ENCODE assay signal across 16 cellular contexts in the genomic region with DNA sequence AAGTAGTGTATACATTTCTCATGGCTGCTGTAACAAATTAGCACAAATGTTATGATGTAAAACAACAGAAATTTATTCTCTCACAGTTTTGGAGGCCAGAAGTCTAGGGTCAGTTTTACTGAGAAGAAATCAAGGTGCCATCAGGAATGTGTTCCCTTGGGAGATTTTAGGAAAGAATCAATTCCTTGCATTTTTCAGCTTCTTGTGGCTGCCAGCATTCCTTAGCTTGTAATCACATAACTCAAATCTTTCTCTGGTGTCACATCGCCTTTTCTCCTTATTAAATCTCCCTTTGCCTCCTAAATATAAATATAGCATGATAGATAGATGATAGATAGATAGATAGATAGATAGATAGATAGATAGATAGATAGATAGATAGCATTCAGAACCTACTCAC.
DNase-seq lines count a peak whose midpoint lies in the region; ATAC-seq and TF ChIP-seq lines count a peak whose summit lies in the region.
"Had no signal": no experiment of that assay in that cellular context is flagged by ENCODE, and none has a peak within 500 bp of the region (broad histone marks: within the 10 kb centered on the region; RNA-seq: fewer than 3 reads in every experiment).

No MANE protein-coding gene starts in this region.

- no peak overlapping the region for H3K4me2 ChIP-seq in GM23338
- no peak overlapping the region for H3K4me2 ChIP-seq in PC-9

- H3K9me2 ChIP-seq in GM23338 (ENCODE audit: insufficient read depth): no peaks in the 10 kb centered on the region
- no peaks in the 10 kb centered on the region for H3K9me2 ChIP-seq in PC-9 (ENCODE audit: insufficient read depth)

- 0 out of 2 replicates have a peak, but pooled peaks cover 7% of the 10 kb centered on the region for H3K9me3 ChIP-seq in PC-9 (ENCODE audit: insufficient read depth, low read depth)

- TF ChIP-seq CTCF in GM23338 (conservative IDR thresholded peaks at IDR 0.05; ENCODE audit: low read depth in 2 of 2): no peak
- TF ChIP-seq CTCF in PC-9 (conservative IDR thresholded peaks at IDR 0.05): no peak
- TF ChIP-seq CTCF in fibroblast of pulmonary artery (IDR thresholded peaks at IDR 0.05; ENCODE audit: low read length, missing control alignments): no peak

- H3K27ac Mint-ChIP-seq in GM23338: no peak overlapping the region

- intact Hi-C loops in PC-9 (cut with micrococcal nuclease; ENCODE audit: unreplicated experiment): no loop called here

- H3K27me3 ChIP-seq in GM23338 (ENCODE audit: insufficient read depth) (no peaks in the 10 kb centered on the region), PC-9 (ENCODE audit: insufficient read depth, low read depth) (no peaks in the 10 kb centered on the region)

- H2AFZ ChIP-seq in GM23338: no peak overlapping the region
- no peak overlapping the region for H2AFZ ChIP-seq in PC-9

- no peaks in the 10 kb centered on the region for H3K79me2 ChIP-seq in GM23338 (replicated peaks; ENCODE audit: insufficient read depth)
- H3K79me2 ChIP-seq in PC-9 (ENCODE audit: low read depth): no peaks in the 10 kb centered on the region

- H3K4me3 ChIP-seq in GM23338 (no peak overlapping the region), PC-9 (no peak overlapping the region), fibroblast of pulmonary artery (replicated peaks; ENCODE audit: low read depth, low read length) (no peak overlapping the region)
- H3K4me3 ChIP-seq: K562, SK-N-MC had no signal

- no TSS peak for BruUV-seq in PC-9 (replicated peaks; lab: Mats Ljungman, UMichigan)

- H3K4me3 Mint-ChIP-seq in GM23338: no peak overlapping the region
- H3K4me3 Mint-ChIP-seq: H9 had no signal

- no peak overlapping the region for H3K27ac ChIP-seq in GM23338 (ENCODE audit: low read depth)
- H3K27ac ChIP-seq in PC-9: 0 out of 2 replicates have a peak overlapping the region, but pooled peaks have one; percentile 11
- H3K27ac ChIP-seq: SK-N-MC had no signal

- H3K36me3 ChIP-seq in GM23338 (ENCODE audit: insufficient read depth) (no peaks in the 10 kb centered on the region), PC-9 (ENCODE audit: low read depth) (no peaks in the 10 kb centered on the region)

- DNase-seq in GM23338 (ENCODE audit: low spot score) (peak; percentile 28), PC-9 (no peak), fibroblast of pulmonary artery (ENCODE audit: low read depth) (peak; percentile 22), non-pigmented ciliary epithelial cell (ENCODE audit: low read depth) (peak; percentile 3), NCI-H1436 (lab: John Stamatoyannopoulos, UW) (no peak), DMS153 (lab: John Stamatoyannopoulos, UW) (no peak), SK-N-DZ (ENCODE audit: low spot score) (no peak)
- DNase-seq: COR-L47, H9, NCI-H1694, NCI-H524 had no signal

- H3F3A ChIP-seq in GM23338 (replicated peaks; ENCODE audit: low read depth) (no peaks in the 10 kb centered on the region), PC-9 (ENCODE audit: insufficient read depth, low read depth) (no peaks in the 10 kb centered on the region)

- no peaks in the 10 kb centered on the region for H3K4me1 Mint-ChIP-seq in GM23338

- H4K20me1 ChIP-seq in GM23338 (replicated peaks; ENCODE audit: insufficient read depth) (no peaks in the 10 kb centered on the region), PC-9 (ENCODE audit: insufficient read depth) (no peaks in the 10 kb centered on the region)

- ATAC-seq in GM23338: no peak
- ATAC-seq in HG03159 (IDR thresholded peaks at IDR 0.05; ENCODE audit: unreplicated experiment): no peak
- ATAC-seq: K562, Panc1, Right ventricle myocardium inferior had no signal

- no peaks in the 10 kb centered on the region for H3K9me3 Mint-ChIP-seq in GM23338
- H3K9me3 Mint-ChIP-seq: H9 had no signal

- no peaks in the 10 kb centered on the region for H3K36me3 Mint-ChIP-seq in GM23338 (ENCODE audit: low read depth)

- H3K27me3 Mint-ChIP-seq in GM23338 (ENCODE audit: insufficient read depth, low read depth, poor library complexity): no peaks in the 10 kb centered on the region

- CTCF ChIA-PET in PC-9 (lab: Charles Lee): no interaction called here

- no peaks in the 10 kb centered on the region for H3K4me1 ChIP-seq in GM23338 (ENCODE audit: insufficient read depth)
- peaks cover 24% of the 10 kb centered on the region for H3K4me1 ChIP-seq in PC-9 (replicated peaks; ENCODE audit: insufficient read depth)

- POLR2A ChIA-PET in PC-9 (lab: Charles Lee; ENCODE audit: unreplicated experiment): no interaction called here

TF ChIP-seq in GM23338, 12 proteins besides CTCF, POLR2A, EP300 and RAD21 (continues in another document):
- TF ChIP-seq EZH2phosphoT487 (IDR thresholded peaks at IDR 0.05; ENCODE audit: unreplicated experiment) (no peak), ZNF331 (CRISPR knock-in tag; IDR thresholded peaks at IDR 0.05; ENCODE audit: low read depth) (no peak), CREB1 (CRISPR knock-in tag; IDR thresholded peaks at IDR 0.05; ENCODE audit: low read depth) (no peak), ZNF114 (CRISPR knock-in tag; IDR thresholded peaks at IDR 0.05) (no peak), NANOG (IDR thresholded peaks at IDR 0.05; ENCODE audit: borderline replicate concordance) (no peak)
- TF ChIP-seq, protein P1, sequence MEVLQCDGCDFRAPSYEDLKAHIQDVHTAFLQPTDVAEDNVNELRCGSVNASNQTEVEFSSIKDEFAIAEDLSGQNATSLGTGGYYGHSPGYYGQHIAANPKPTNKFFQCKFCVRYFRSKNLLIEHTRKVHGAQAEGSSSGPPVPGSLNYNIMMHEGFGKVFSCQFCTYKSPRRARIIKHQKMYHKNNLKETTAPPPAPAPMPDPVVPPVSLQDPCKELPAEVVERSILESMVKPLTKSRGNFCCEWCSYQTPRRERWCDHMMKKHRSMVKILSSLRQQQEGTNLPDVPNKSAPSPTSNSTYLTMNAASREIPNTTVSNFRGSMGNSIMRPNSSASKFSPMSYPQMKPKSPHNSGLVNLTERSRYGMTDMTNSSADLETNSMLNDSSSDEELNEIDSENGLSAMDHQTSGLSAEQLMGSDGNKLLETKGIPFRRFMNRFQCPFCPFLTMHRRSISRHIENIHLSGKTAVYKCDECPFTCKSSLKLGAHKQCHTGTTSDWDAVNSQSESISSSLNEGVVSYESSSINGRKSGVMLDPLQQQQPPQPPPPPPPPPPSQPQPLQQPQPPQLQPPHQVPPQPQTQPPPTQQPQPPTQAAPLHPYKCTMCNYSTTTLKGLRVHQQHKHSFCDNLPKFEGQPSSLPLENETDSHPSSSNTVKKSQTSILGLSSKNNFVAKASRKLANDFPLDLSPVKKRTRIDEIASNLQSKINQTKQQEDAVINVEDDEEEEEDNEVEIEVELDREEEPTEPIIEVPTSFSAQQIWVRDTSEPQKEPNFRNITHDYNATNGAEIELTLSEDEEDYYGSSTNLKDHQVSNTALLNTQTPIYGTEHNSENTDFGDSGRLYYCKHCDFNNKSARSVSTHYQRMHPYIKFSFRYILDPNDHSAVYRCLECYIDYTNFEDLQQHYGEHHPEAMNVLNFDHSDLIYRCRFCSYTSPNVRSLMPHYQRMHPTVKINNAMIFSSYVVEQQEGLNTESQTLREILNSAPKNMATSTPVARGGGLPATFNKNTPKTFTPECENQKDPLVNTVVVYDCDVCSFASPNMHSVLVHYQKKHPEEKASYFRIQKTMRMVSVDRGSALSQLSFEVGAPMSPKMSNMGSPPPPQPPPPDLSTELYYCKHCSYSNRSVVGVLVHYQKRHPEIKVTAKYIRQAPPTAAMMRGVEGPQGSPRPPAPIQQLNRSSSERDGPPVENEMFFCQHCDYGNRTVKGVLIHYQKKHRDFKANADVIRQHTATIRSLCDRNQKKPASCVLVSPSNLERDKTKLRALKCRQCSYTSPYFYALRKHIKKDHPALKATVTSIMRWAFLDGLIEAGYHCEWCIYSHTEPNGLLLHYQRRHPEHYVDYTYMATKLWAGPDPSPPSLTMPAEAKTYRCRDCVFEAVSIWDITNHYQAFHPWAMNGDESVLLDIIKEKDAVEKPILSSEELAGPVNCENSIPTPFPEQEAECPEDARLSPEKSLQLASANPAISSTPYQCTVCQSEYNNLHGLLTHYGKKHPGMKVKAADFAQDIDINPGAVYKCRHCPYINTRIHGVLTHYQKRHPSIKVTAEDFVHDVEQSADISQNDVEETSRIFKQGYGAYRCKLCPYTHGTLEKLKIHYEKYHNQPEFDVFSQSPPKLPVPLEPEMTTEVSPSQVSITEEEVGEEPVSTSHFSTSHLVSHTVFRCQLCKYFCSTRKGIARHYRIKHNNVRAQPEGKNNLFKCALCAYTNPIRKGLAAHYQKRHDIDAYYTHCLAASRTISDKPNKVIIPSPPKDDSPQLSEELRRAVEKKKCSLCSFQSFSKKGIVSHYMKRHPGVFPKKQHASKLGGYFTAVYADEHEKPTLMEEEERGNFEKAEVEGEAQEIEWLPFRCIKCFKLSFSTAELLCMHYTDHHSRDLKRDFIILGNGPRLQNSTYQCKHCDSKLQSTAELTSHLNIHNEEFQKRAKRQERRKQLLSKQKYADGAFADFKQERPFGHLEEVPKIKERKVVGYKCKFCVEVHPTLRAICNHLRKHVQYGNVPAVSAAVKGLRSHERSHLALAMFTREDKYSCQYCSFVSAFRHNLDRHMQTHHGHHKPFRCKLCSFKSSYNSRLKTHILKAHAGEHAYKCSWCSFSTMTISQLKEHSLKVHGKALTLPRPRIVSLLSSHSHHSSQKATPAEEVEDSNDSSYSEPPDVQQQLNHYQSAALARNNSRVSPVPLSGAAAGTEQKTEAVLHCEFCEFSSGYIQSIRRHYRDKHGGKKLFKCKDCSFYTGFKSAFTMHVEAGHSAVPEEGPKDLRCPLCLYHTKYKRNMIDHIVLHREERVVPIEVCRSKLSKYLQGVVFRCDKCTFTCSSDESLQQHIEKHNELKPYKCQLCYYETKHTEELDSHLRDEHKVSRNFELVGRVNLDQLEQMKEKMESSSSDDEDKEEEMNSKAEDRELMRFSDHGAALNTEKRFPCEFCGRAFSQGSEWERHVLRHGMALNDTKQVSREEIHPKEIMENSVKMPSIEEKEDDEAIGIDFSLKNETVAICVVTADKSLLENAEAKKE (CRISPR knock-in tag; IDR thresholded peaks at IDR 0.05): no peak

Comparison
In these comparisons a context has a peak if more than half of its experiments do, and no peak if none do; other contexts are left out.
1. DNase-seq: peak in GM23338 (single experiment), fibroblast of pulmonary artery (single experiment) and non-pigmented ciliary epithelial cell (single experiment); none in PC-9 (0 of 2), NCI-H1436 (single experiment), DMS153 (single experiment) and SK-N-DZ (single experiment).